Comparison of ENCODE assay signal across 7 cellular contexts in genomic region chr20:58447733-58448391, GRCh38. TPM values are rescaled to one million over a fixed set of nuclear protein-coding genes. Genes with fewer than 3 reads are reported as not detected.
A peak's percentile ranks its signal among the peaks of the same experiment; 100 is the strongest.
DNase-seq lines count a peak whose midpoint lies in the region; ATAC-seq, FAIRE-seq and TF ChIP-seq lines count a peak whose summit lies in the region.

No MANE protein-coding gene starts in this region.

- intact Hi-C loops in K562 (cut with micrococcal nuclease) = loop anchor here (1.0 kb wide), 1 partner anchor 211 kb away; no protein-coding TSS in a partner anchor

- H3K9me3 ChIP-seq in K562 (replicated peaks; ENCODE audit: control insufficient read depth, insufficient read depth, low read depth, low read length) = no peaks in the 10 kb centered on the region

- no peak for TF ChIP-seq POLR2A in K562 (conservative IDR thresholded peaks at IDR 0.05)

- H3K79me2 ChIP-seq in K562 (ENCODE audit: control insufficient read depth, insufficient read depth, low read length) = no peaks in the 10 kb centered on the region; the same call in 2 of the 3 replicates

- CTCF ChIA-PET in K562 (lab: Yijun Ruan, JAX; ENCODE audit: low intra/inter-chr PET ratio) = interaction anchor here (0.5 to 4.7 kb wide), 5 partner anchors 195 to 930 kb away, joined by 3 to 63 read pairs (median 6); no protein-coding TSS in a partner anchor

- TF ChIP-seq CTCF in K562 (IDR thresholded peaks at IDR 0.05 in 2 of 3, conservative IDR thresholded peaks at IDR 0.05 in 1 of 3; ENCODE audit: insufficient read depth in 2 of 3, low read depth in 1 of 3, low read length in 3 of 3) = peak; percentile 77 to 81 (median 79)
- TF ChIP-seq CTCF in kidney epithelial cell (IDR thresholded peaks at IDR 0.05; ENCODE audit: insufficient read depth, low read length, poor library complexity, severe bottlenecking) = peak; percentile 81

- ATAC-seq in K562 = peak; percentile 96
- ATAC-seq in HG03039 (IDR thresholded peaks at IDR 0.05; ENCODE audit: unreplicated experiment) = no peak

- H3K9me1 ChIP-seq in K562 (ENCODE audit: control insufficient read depth, insufficient read depth, low read length) = no peaks in the 10 kb centered on the region

- H3K4me3 ChIP-seq in K562 (no peak overlapping the region), kidney epithelial cell (ENCODE audit: low read depth, low read length) (no peak overlapping the region)

- H3K9ac ChIP-seq in K562 (ENCODE audit: insufficient read depth in 1 of 2, low read depth in 2 of 2, low read length in 2 of 2) = no peak overlapping the region

- H3K4me2 ChIP-seq in K562 (ENCODE audit: insufficient read depth, low read length) = no peak overlapping the region

- no TSS peak for BruUV-seq in K562 (replicated peaks; lab: Mats Ljungman, UMichigan)

- TF ChIP-seq RAD21 in K562 (CRISPR knock-in tag; conservative IDR thresholded peaks at IDR 0.05 in 1 of 2, IDR thresholded peaks at IDR 0.05 in 1 of 2) = peak; percentile 64 to 88

- H3K36me3 ChIP-seq in K562 (ENCODE audit: control insufficient read depth, insufficient read depth, low read length) (peaks cover 69% of the 10 kb centered on the region), kidney epithelial cell (ENCODE audit: control insufficient read depth, insufficient read depth, low read length) (no peaks in the 10 kb centered on the region)

- in situ Hi-C loops in K562 (cut with MboI) = no loop called here

- no peak overlapping the region for H3K27ac ChIP-seq in K562 (ENCODE audit: extremely low read depth, low read depth, low read length)

- H3K4me1 ChIP-seq in K562 (replicated peaks in 1 of 2; ENCODE audit: control insufficient read depth in 2 of 2, insufficient read depth in 2 of 2, low read length in 2 of 2) = no peaks in the 10 kb centered on the region

- no peak overlapping the region for H2AFZ ChIP-seq in K562 (ENCODE audit: low read depth, low read length)

- POLR2A ChIA-PET in K562 (lab: Yijun Ruan, JAX) = no interaction called here

- H3K27me3 ChIP-seq in K562 (ENCODE audit: control insufficient read depth in 2 of 2, insufficient read depth in 2 of 2, low read length in 2 of 2) = no peaks in the 10 kb centered on the region
- H3K27me3 ChIP-seq in kidney epithelial cell (ENCODE audit: control insufficient read depth, insufficient read depth, low read length) = no peaks in the 10 kb centered on the region

- 64% methylated on average over 7 of the region's 7 CpGs for WGBS in K562 (ENCODE audit: insufficient coverage, low coverage, missing lambda C conversion rate)

- DNase-seq in GM03348 (ENCODE audit: low spot score) (peak; percentile 70), HuH-7.5 (ENCODE audit: low spot score) (peak; percentile 69), SW480 (ENCODE audit: low spot score) (peak; percentile 60), K562 (ENCODE audit: extremely low read depth in 1 of 4, low spot score in 3 of 4) (peak; percentile 57 to 72 (median 62)), kidney epithelial cell (ENCODE audit: low read depth) (peak; percentile 12)
- peak; percentile 22 for DNase-seq in stimulated activated CD8-positive, alpha-beta memory T cell treated with anti-CD3 and anti-CD28 coated beads, Interleukin-12 subunit alpha, Interleukin-12 subunit beta, amount 100 ng/mL, for 1 hour (ENCODE audit: low read depth)

- TF ChIP-seq EP300 in K562 (IDR thresholded peaks at IDR 0.05; ENCODE audit: low read length) = no peak

- no peaks in the 10 kb centered on the region for H4K20me1 ChIP-seq in K562 (replicated peaks; ENCODE audit: control insufficient read depth, insufficient read depth, low read length)

- peak; percentile 93 for FAIRE-seq in K562 (lab: Jason Lieb, UNC)

TF ChIP-seq in K562, 482 proteins besides CTCF, POLR2A, EP300 and RAD21:
- TF ChIP-seq EWSR1 (IDR thresholded peaks at IDR 0.05; ENCODE audit: borderline replicate concordance, low read depth, partially characterized antibody) (no peak), SMC3 (conservative IDR thresholded peaks at IDR 0.05; ENCODE audit: insufficient read depth, low read depth, low read length) (peak; percentile 70), HDAC2 (IDR thresholded peaks at IDR 0.05) (no peak), NCOA4 (IDR thresholded peaks at IDR 0.05; ENCODE audit: partially characterized antibody) (no peak), TFE3 (CRISPR knock-in tag; IDR thresholded peaks at IDR 0.05) (no peak), ERF (CRISPR knock-in tag; IDR thresholded peaks at IDR 0.05) (no peak), XRCC5 (IDR thresholded peaks at IDR 0.05; ENCODE audit: low read depth, low read length) (0 out of 2 replicates have a peak, but pooled peaks have one; percentile 31)

RNA-seq across cellular contexts. Expression of gene VAPB, which starts 58.8 kb away (rescaled TPM):
- total RNA-seq in K562 (2011; cell fraction: chromatin; rRNA removed; ENCODE audit: low replicate concordance) = 28.5 and 56.2 TPM in 2 replicates
- 14.8 and 19.5 TPM in 2 replicates for total RNA-seq in K562 (2011; cell fraction: nucleolus; rRNA removed)
- 43.9 and 84.6 TPM in 2 replicates for total RNA-seq in K562 (2011; cell fraction: nucleoplasm; rRNA removed)
- 9.4 and 10.5 TPM in 2 replicates for total RNA-seq in K562 (2014; rRNA removed)
- total RNA-seq in K562 (2014; rRNA removed; fragmentation: Illumina TruSeq; extraction: Trizol) = 27.9 and 29.5 TPM in 2 replicates
- total RNA-seq in K562 (2015; rRNA removed; fragmentation: Illumina TruSeq; extraction: Trizol) = 22.7 and 25.7 TPM in 2 replicates
- total RNA-seq in K562 (2021) = 50.7 and 50.8 TPM in 2 replicates
- polyA plus RNA-seq in K562 (2011; rRNA removed) = 22.6 and 40.3 TPM in 2 replicates
- polyA plus RNA-seq in K562 (2011; cell fraction: cytosol; rRNA removed) = 18.5 and 29.2 TPM in 2 replicates
- polyA plus RNA-seq in K562 (2011; cell fraction: nucleus; rRNA removed) = 22.9 and 26.1 TPM in 2 replicates
- 41.2 and 44.4 TPM in 2 replicates for polyA plus RNA-seq in K562 (2012)
- polyA plus RNA-seq in K562 (2014; fragmentation: Illumina TruSeq; extraction: Trizol) = 51.0 and 51.2 TPM in 2 replicates
- 1 to 10 TPM; 3.4 to 8.4 TPM for polyA plus RNA-seq in K562 (2014; fragmentation: Nextera tagmentation; extraction: Ambion mirVana)
- polyA plus RNA-seq in K562 (2014; rRNA removed) = 32.7 and 34.3 TPM in 2 replicates
- polyA minus RNA-seq in K562 (2011; rRNA and poly(A)+ RNA removed) = 25.1 and 32.6 TPM in 2 replicates
- polyA minus RNA-seq in K562 (2011; cell fraction: cytosol; rRNA and poly(A)+ RNA removed) = 23.1 and 26.0 TPM in 2 replicates
- polyA minus RNA-seq in K562 (2011; cell fraction: nucleus; rRNA and poly(A)+ RNA removed) = 12.1 and 20.3 TPM in 2 replicates
- 23.1 and 24.1 TPM in 2 replicates for total RNA-seq in kidney epithelial cell

Comparison
In these comparisons a context has a peak if more than half of its experiments do, and no peak if none do; other contexts are left out.
1. DNase-seq: peak in every context shown above with its lines; median percentile 70 in GM03348; 69 in HuH-7.5; 62 in K562; 60 in SW480; 22 in stimulated activated CD8-positive, alpha-beta memory T cell treated with anti-CD3 and anti-CD28 coated beads, Interleukin-12 subunit alpha, Interleukin-12 subunit beta, amount 100 ng/mL, for 1 hour; 12 in kidney epithelial cell.